20 cellular contexts compared by ENCODE assay signal in genomic region chr20:37334450-37334849, GRCh38. TPM values are rescaled to one million over a fixed set of nuclear protein-coding genes. Genes with fewer than 3 reads are reported as not detected.
DNase-seq lines count a peak whose midpoint lies in the region; ATAC-seq, FAIRE-seq and TF ChIP-seq lines count a peak whose summit lies in the region.
"Had no signal": no experiment of that assay in that cellular context is flagged by ENCODE, and none has a peak within 500 bp of the region (broad histone marks: within the 10 kb centered on the region; RNA-seq: fewer than 3 reads in every experiment).

No MANE protein-coding gene starts in this region.

- no peak overlapping the region for H3K27ac Mint-ChIP-seq in chondrocyte (ENCODE audit: unreplicated experiment)
- peak overlapping the region; percentile 96 for H3K27ac Mint-ChIP-seq in stimulated activated naive B cell treated with anti-CD40 and anti-IgM and Interleukin-4, amounts not matched to agents 10 μg/mL and 1 μg/mL and 100 μg/mL, for 72 hours
- H3K27ac Mint-ChIP-seq: CD8-positive, alpha-beta T cell had no signal

- no peak for TF ChIP-seq CTCF in HepG2 (CRISPR knock-in tag; IDR thresholded peaks at IDR 0.05)
- no peak for TF ChIP-seq CTCF in right lobe of liver (IDR thresholded peaks at IDR 0.05)
- no peak for TF ChIP-seq CTCF in RWPE2 (IDR thresholded peaks at IDR 0.05; ENCODE audit: poor library complexity, severe bottlenecking)
- TF ChIP-seq CTCF in chondrocyte (IDR thresholded peaks at IDR 0.05), result no peak

- intact Hi-C loops in HepG2 (cut with micrococcal nuclease; ENCODE audit: unreplicated experiment), result no loop called here
- intact Hi-C loops in right lobe of liver (cut with DNase I), result no loop called here

- peaks cover 4% of the 10 kb centered on the region for H3K79me2 ChIP-seq in HepG2 (ENCODE audit: insufficient read depth, low read length)

- TF ChIP-seq POLR2A in HepG2 (IDR thresholded peaks at IDR 0.05; ENCODE audit: insufficient read depth in 1 of 2, low read depth in 2 of 2, low read length in 2 of 2) (no peak), right lobe of liver (IDR thresholded peaks at IDR 0.05) (no peak)

- H3K36me3 ChIP-seq in HepG2 (replicated peaks in 1 of 2; ENCODE audit: control insufficient read depth in 1 of 2, insufficient read depth in 2 of 2, low read length in 2 of 2) (no peaks in the 10 kb centered on the region), right lobe of liver (no peaks in the 10 kb centered on the region), RWPE2 (ENCODE audit: low read depth) (no peaks in the 10 kb centered on the region)

- no peak for FAIRE-seq in HepG2 (lab: Jason Lieb, UNC)
- FAIRE-seq: A549, D721Med, G401.6, GM12892, HTR-8/SVneo had no signal

- H3K27ac ChIP-seq in HepG2 (ENCODE audit: extremely low read length, insufficient read depth, low read length), result no peak overlapping the region
- no peak overlapping the region for H3K27ac ChIP-seq in right lobe of liver
- peak overlapping the region; percentile 30 for H3K27ac ChIP-seq in RWPE2 (ENCODE audit: poor library complexity, severe bottlenecking)
- H3K27ac ChIP-seq: 22Rv1 had no signal

- no peak for TF ChIP-seq RAD21 in HepG2 (CRISPR knock-in tag; IDR thresholded peaks at IDR 0.05)

- H3K4me1 ChIP-seq in HepG2 (ENCODE audit: insufficient read depth, low read length) (peaks cover 89% of the 10 kb centered on the region), right lobe of liver (no peaks in the 10 kb centered on the region), RWPE2 (ENCODE audit: insufficient read depth, poor library complexity, severe bottlenecking) (peaks cover 27% of the 10 kb centered on the region)

- no TSS peak for BruUV-seq in HepG2 (replicated peaks; lab: Mats Ljungman, UMichigan)

- ATAC-seq in HepG2, result no peak
- no peak for ATAC-seq in right lobe of liver
- no peak for ATAC-seq in RWPE2 (ENCODE audit: low read depth)
- ATAC-seq in stimulated activated naive B cell treated with anti-CD40 and anti-IgM and Interleukin-4, amounts not matched to agents 10 μg/mL and 1 μg/mL and 100 μg/mL, for 72 hours (replicated peaks), result no peak
- no peak for ATAC-seq in GM18870 (IDR thresholded peaks at IDR 0.05; ENCODE audit: unreplicated experiment)
- no peak for ATAC-seq in GM18502 (IDR thresholded peaks at IDR 0.05; ENCODE audit: poor library complexity, unreplicated experiment)
- ATAC-seq: A549; CD8-positive, alpha-beta T cell; HCT116 had no signal

- no peak overlapping the region for H3K4me2 ChIP-seq in HepG2 (ENCODE audit: low read depth, low read length)

- no peaks in the 10 kb centered on the region for H3K36me3 Mint-ChIP-seq in chondrocyte (ENCODE audit: low read depth)
- H3K36me3 Mint-ChIP-seq in stimulated activated naive B cell treated with anti-CD40 and anti-IgM and Interleukin-4, amounts not matched to agents 10 μg/mL and 1 μg/mL and 100 μg/mL, for 72 hours, result peaks cover 0 to 3% of the 10 kb centered on the region in 2 donors
- H3K36me3 Mint-ChIP-seq: CD8-positive, alpha-beta T cell; IgD-negative memory B cell had no signal

- CTCF ChIA-PET in HepG2 (lab: Yijun Ruan, JAX; ENCODE audit: low intra/inter-chr PET ratio, low total read pairs), result no interaction called here

- no peaks in the 10 kb centered on the region for H3K27me3 ChIP-seq in HepG2 (ENCODE audit: control insufficient read depth in 1 of 2, insufficient read depth in 2 of 2, low read length in 2 of 2)
- H3K27me3 ChIP-seq in right lobe of liver, result no peaks in the 10 kb centered on the region
- H3K27me3 ChIP-seq in RWPE2 (ENCODE audit: insufficient read depth, poor library complexity, severe bottlenecking), result no peaks in the 10 kb centered on the region

- DNase-seq in HepG2 (ENCODE audit: low spot score) (no peak), right lobe of liver (no peak), RWPE2 (ENCODE audit: low spot score) (no peak), chondrocyte (ENCODE audit: low spot score) (peak; percentile 5), retina (no peak)
- no peak for DNase-seq in stimulated activated naive B cell treated with anti-CD40 and anti-IgM and Interleukin-4, amounts not matched to agents 10 μg/mL and 1 μg/mL and 100 μg/mL, for 72 hours
- DNase-seq: AML-193; CD8-positive, alpha-beta T cell; GOT3; H7 had no signal

- POLR2A ChIA-PET in HepG2 (lab: Yijun Ruan, JAX), result interaction anchor here (0.7 to 5.1 kb wide), 5 partner anchors 11 to 970 kb away, joined by 3 to 45 read pairs (median 4); partner anchors contain the start of genes BPI and SRC

- no peak overlapping the region for H2AFZ ChIP-seq in HepG2 (ENCODE audit: low read length)

- TF ChIP-seq EP300 in HepG2 (IDR thresholded peaks at IDR 0.05; ENCODE audit: low read depth in 2 of 2, low read length in 2 of 2) (no peak), HepG2 (CRISPR knock-in tag; IDR thresholded peaks at IDR 0.05; ENCODE audit: borderline replicate concordance) (no peak)

- H3K4me1 Mint-ChIP-seq in chondrocyte (ENCODE audit: low read depth), result peaks cover 13% of the 10 kb centered on the region
- H3K4me1 Mint-ChIP-seq in stimulated activated naive B cell treated with anti-CD40 and anti-IgM and Interleukin-4, amounts not matched to agents 10 μg/mL and 1 μg/mL and 100 μg/mL, for 72 hours, result peaks cover 40 to 59% of the 10 kb centered on the region in 2 donors

- H3K9me3 ChIP-seq in HepG2 (ENCODE audit: low read length) (no peaks in the 10 kb centered on the region), right lobe of liver (no peaks in the 10 kb centered on the region), RWPE2 (ENCODE audit: severe bottlenecking) (no peaks in the 10 kb centered on the region)
- H3K9me3 ChIP-seq: A549 had no signal

- WGBS in HepG2 (ENCODE audit: low lambda C conversion rate), result 90% methylated on average over 2 of the region's 2 CpGs
- WGBS in right lobe of liver (ENCODE audit: insufficient coverage, low coverage, low lambda C conversion rate, missing lambda C conversion rate), result 88% methylated on average over 2 of the region's 2 CpGs

- H3K4me3 ChIP-seq in HepG2 (replicated peaks in 1 of 3; ENCODE audit: insufficient read depth in 1 of 3, low read depth in 2 of 3, low read length in 3 of 3), result no peak overlapping the region
- no peak overlapping the region for H3K4me3 ChIP-seq in right lobe of liver
- H3K4me3 ChIP-seq in RWPE2 (ENCODE audit: severe bottlenecking), result no peak overlapping the region
- H3K4me3 ChIP-seq: A549 had no signal

- in situ Hi-C loops in HepG2 (cut with HindIII; ENCODE audit: extremely low pct_ligation_motif_present, low pct_unique_long_range_greater_than_20kb), result no loop called here

- no peaks in the 10 kb centered on the region for H3K9me3 Mint-ChIP-seq in chondrocyte (ENCODE audit: low read depth)
- no peaks in the 10 kb centered on the region for H3K9me3 Mint-ChIP-seq in stimulated activated naive B cell treated with anti-CD40 and anti-IgM and Interleukin-4, amounts not matched to agents 10 μg/mL and 1 μg/mL and 100 μg/mL, for 72 hours
- H3K9me3 Mint-ChIP-seq: CD8-positive, alpha-beta T cell; IgD-negative memory B cell had no signal

- H3K4me3 Mint-ChIP-seq in chondrocyte (ENCODE audit: unreplicated experiment), result no peak overlapping the region
- no peak overlapping the region for H3K4me3 Mint-ChIP-seq in stimulated activated naive B cell treated with anti-CD40 and anti-IgM and Interleukin-4, amounts not matched to agents 10 μg/mL and 1 μg/mL and 100 μg/mL, for 72 hours
- H3K4me3 Mint-ChIP-seq: CD8-positive, alpha-beta T cell had no signal

- H3K9ac ChIP-seq in HepG2 (ENCODE audit: insufficient read depth, low read depth, low read length), result no peak overlapping the region

- H4K20me1 ChIP-seq in HepG2 (ENCODE audit: insufficient read depth, low read length), result no peaks in the 10 kb centered on the region

- H3K27me3 Mint-ChIP-seq in chondrocyte (ENCODE audit: low read depth), result no peaks in the 10 kb centered on the region
- no peaks in the 10 kb centered on the region for H3K27me3 Mint-ChIP-seq in stimulated activated naive B cell treated with anti-CD40 and anti-IgM and Interleukin-4, amounts not matched to agents 10 μg/mL and 1 μg/mL and 100 μg/mL, for 72 hours
- H3K27me3 Mint-ChIP-seq: IgD-negative memory B cell had no signal

RNA-seq across cellular contexts. Expression of gene SRC, which starts 11.5 kb away (rescaled TPM):
- total RNA-seq in HepG2 (2016; rRNA removed; fragmentation: Illumina TruSeq; extraction: Trizol) (54.7 and 59.7 TPM in 2 replicates), right lobe of liver (10 to 100 TPM in 4 of 6 experiments, 1 to 10 TPM in 2; 3.1 to 17.3 (median 11.2) TPM), chondrocyte (16.0 to 25.7 TPM (median 25.1 TPM) in 3 replicates)
- total RNA-seq in HepG2 (2016; cell fraction: cytosol; rRNA removed; fragmentation: Illumina TruSeq; extraction: Trizol; ENCODE audit: low read depth), result 18.4 and 21.0 TPM in 2 replicates
- total RNA-seq in HepG2 (2016; cell fraction: insoluble cytoplasmic fraction; rRNA removed; fragmentation: Illumina TruSeq; extraction: Trizol), result 48.2 and 56.8 TPM in 2 replicates
- 25.3 and 30.3 TPM in 2 replicates for total RNA-seq in HepG2 (2016; cell fraction: membrane; rRNA removed; fragmentation: Illumina TruSeq; extraction: Trizol)
- total RNA-seq in HepG2 (2016; cell fraction: nucleus; rRNA removed; fragmentation: Illumina TruSeq; extraction: Trizol), result 60.1 and 65.6 TPM in 2 replicates
- 192 and 229 TPM in 2 replicates for polyA plus RNA-seq in HepG2 (2011; rRNA removed)
- 97.4 and 112 TPM in 2 replicates for polyA plus RNA-seq in HepG2 (2011; cell fraction: cytosol; rRNA removed)
- 448 and 459 TPM in 2 replicates for polyA plus RNA-seq in HepG2 (2011; cell fraction: nucleus; rRNA removed)
- polyA plus RNA-seq in HepG2 (2012), result 148 and 158 TPM in 2 replicates
- polyA plus RNA-seq in HepG2 (2016; cell fraction: cytosol; fragmentation: Illumina TruSeq; extraction: Trizol; ENCODE audit: low read depth), result 3.4 and 4.0 TPM in 2 replicates
- polyA plus RNA-seq in HepG2 (2016; cell fraction: insoluble cytoplasmic fraction; fragmentation: Illumina TruSeq; extraction: Trizol; ENCODE audit: low read depth), result 43.5 and 52.9 TPM in 2 replicates
- 13.5 and 16.0 TPM in 2 replicates for polyA plus RNA-seq in HepG2 (2016; cell fraction: membrane; fragmentation: Illumina TruSeq; extraction: Trizol; ENCODE audit: low read depth)
- polyA plus RNA-seq in HepG2 (2016; cell fraction: nucleus; fragmentation: Illumina TruSeq; extraction: Trizol; ENCODE audit: insufficient read depth, low read depth), result 92.1 and 101 TPM in 2 replicates
- 0.87 and 280 TPM in 2 replicates for polyA minus RNA-seq in HepG2 (2011; rRNA and poly(A)+ RNA removed; ENCODE audit: low replicate concordance)
- 92.5 and 127 TPM in 2 replicates for polyA minus RNA-seq in HepG2 (2011; cell fraction: cytosol; rRNA and poly(A)+ RNA removed)
- 209 and 267 TPM in 2 replicates for polyA minus RNA-seq in HepG2 (2011; cell fraction: nucleus; rRNA and poly(A)+ RNA removed)

RNA-seq across cellular contexts. Expression of gene MANBAL, which starts 45.0 kb away (rescaled TPM):
- 16.5 and 18.6 TPM in 2 replicates for total RNA-seq in HepG2 (2016; rRNA removed; fragmentation: Illumina TruSeq; extraction: Trizol)
- 10.8 and 15.2 TPM in 2 replicates for total RNA-seq in HepG2 (2016; cell fraction: cytosol; rRNA removed; fragmentation: Illumina TruSeq; extraction: Trizol; ENCODE audit: low read depth)
- total RNA-seq in HepG2 (2016; cell fraction: insoluble cytoplasmic fraction; rRNA removed; fragmentation: Illumina TruSeq; extraction: Trizol), result 15.1 and 16.2 TPM in 2 replicates
- total RNA-seq in HepG2 (2016; cell fraction: membrane; rRNA removed; fragmentation: Illumina TruSeq; extraction: Trizol), result 25.3 and 29.5 TPM in 2 replicates
- total RNA-seq in HepG2 (2016; cell fraction: nucleus; rRNA removed; fragmentation: Illumina TruSeq; extraction: Trizol), result 15.3 and 19.6 TPM in 2 replicates
- 70.2 and 74.1 TPM in 2 replicates for polyA plus RNA-seq in HepG2 (2011; rRNA removed)
- polyA plus RNA-seq in HepG2 (2011; cell fraction: cytosol; rRNA removed), result 93.3 and 98.4 TPM in 2 replicates
- polyA plus RNA-seq in HepG2 (2011; cell fraction: nucleus; rRNA removed), result 35.2 and 44.3 TPM in 2 replicates
- 45.7 and 46.8 TPM in 2 replicates for polyA plus RNA-seq in HepG2 (2012)
- 48.1 and 71.4 TPM in 2 replicates for polyA plus RNA-seq in HepG2 (2016; cell fraction: cytosol; fragmentation: Illumina TruSeq; extraction: Trizol; ENCODE audit: low read depth)
- 55.8 and 57.5 TPM in 2 replicates for polyA plus RNA-seq in HepG2 (2016; cell fraction: insoluble cytoplasmic fraction; fragmentation: Illumina TruSeq; extraction: Trizol; ENCODE audit: low read depth)
- polyA plus RNA-seq in HepG2 (2016; cell fraction: membrane; fragmentation: Illumina TruSeq; extraction: Trizol; ENCODE audit: low read depth), result 67.6 and 91.3 TPM in 2 replicates
- polyA plus RNA-seq in HepG2 (2016; cell fraction: nucleus; fragmentation: Illumina TruSeq; extraction: Trizol; ENCODE audit: insufficient read depth, low read depth), result 68.3 and 69.5 TPM in 2 replicates
- polyA minus RNA-seq in HepG2 (2011; rRNA and poly(A)+ RNA removed; ENCODE audit: low replicate concordance), result 47.1 and 62.0 TPM in 2 replicates
- 11.5 and 14.7 TPM in 2 replicates for polyA minus RNA-seq in HepG2 (2011; cell fraction: cytosol; rRNA and poly(A)+ RNA removed)
- polyA minus RNA-seq in HepG2 (2011; cell fraction: nucleus; rRNA and poly(A)+ RNA removed), result 7.6 and 12.7 TPM in 2 replicates
- total RNA-seq in right lobe of liver, result 10 to 100 TPM; 11.4 to 16.0 (median 12.8) TPM
- 30.9 to 34.1 TPM (median 32.5 TPM) in 3 replicates for total RNA-seq in chondrocyte
